ENCODE assay signal across 8 cellular contexts in genomic region chr3:14548321-14548729, GRCh38. TPM values are rescaled to one million over a fixed set of nuclear protein-coding genes. Genes with fewer than 3 reads are reported as not detected.
A peak's percentile ranks its signal among the peaks of the same experiment; 100 is the strongest.
DNase-seq lines count a peak whose midpoint lies in the region; ATAC-seq and TF ChIP-seq lines count a peak whose summit lies in the region.

No MANE protein-coding gene starts in this region.

- H3K9me3 Mint-ChIP-seq in WTC11: no peaks in the 10 kb centered on the region
- no peaks in the 10 kb centered on the region for H3K9me3 Mint-ChIP-seq in memory B cell
- H3K9me3 Mint-ChIP-seq in stimulated activated naive CD8-positive, alpha-beta T cell treated with anti-CD3 and anti-CD28 coated beads, Interleukin-15, amount 100 ng/mL, for 72 hours: no peaks in the 10 kb centered on the region

- POLR2A ChIA-PET in WTC11 (lab: Charles Lee): interaction anchor here (1.1 kb wide), 1 partner anchor 40 kb away, joined by 3 read pairs; no protein-coding TSS in a partner anchor

- peaks cover 5% of the 10 kb centered on the region; the same call in 1 of the 2 replicates for H3K4me1 Mint-ChIP-seq in WTC11
- H3K4me1 Mint-ChIP-seq in memory B cell: peaks cover 3% of the 10 kb centered on the region
- peaks cover 5% of the 10 kb centered on the region for H3K4me1 Mint-ChIP-seq in stimulated activated naive CD8-positive, alpha-beta T cell treated with anti-CD3 and anti-CD28 coated beads, Interleukin-15, amount 100 ng/mL, for 72 hours

- H3K36me3 Mint-ChIP-seq in WTC11 (no peaks in the 10 kb centered on the region), memory B cell (no peaks in the 10 kb centered on the region)

- peak; percentile 66 for DNase-seq in SIG-M5 treated with dmso at 0.1 percent for 504 hours (lab: John Stamatoyannopoulos, UW; ENCODE audit: unreplicated experiment)
- DNase-seq in SIG-M5 (lab: John Stamatoyannopoulos, UW): no peak
- peak; percentile 77 for DNase-seq in NAMALWA (ENCODE audit: low spot score)
- peak; percentile 73 for DNase-seq in WTC11 (ENCODE audit: low spot score)
- DNase-seq in effector CD8-positive, alpha-beta T cell (lab: John Stamatoyannopoulos, UW): peak; percentile 4
- peak in 1 of 2 donors; percentile 22 for DNase-seq in memory B cell (ENCODE audit: low spot score in 2 of 2)
- DNase-seq in stimulated activated naive CD8-positive, alpha-beta T cell treated with anti-CD3 and anti-CD28 coated beads, Interleukin-15, amount 100 ng/mL, for 72 hours: peak; percentile 31 to 35

- no peak overlapping the region for H3K27ac Mint-ChIP-seq in WTC11
- H3K27ac Mint-ChIP-seq in memory B cell: no peak overlapping the region
- H3K27ac Mint-ChIP-seq in stimulated activated naive CD8-positive, alpha-beta T cell treated with anti-CD3 and anti-CD28 coated beads, Interleukin-15, amount 100 ng/mL, for 72 hours: no peak overlapping the region

- peak; percentile 56; the same call in 1 of the 2 replicates for TF ChIP-seq CTCF in WTC11 (IDR thresholded peaks at IDR 0.05)

- H3K27me3 Mint-ChIP-seq in WTC11 (ENCODE audit: low read depth) (no peaks in the 10 kb centered on the region; the same call in 1 of the 2 replicates), memory B cell (peaks cover 24% of the 10 kb centered on the region)
- H3K27me3 Mint-ChIP-seq in stimulated activated naive CD8-positive, alpha-beta T cell treated with anti-CD3 and anti-CD28 coated beads, Interleukin-15, amount 100 ng/mL, for 72 hours: peaks cover 71% of the 10 kb centered on the region

- H3K4me3 Mint-ChIP-seq in WTC11 (no peak overlapping the region), memory B cell (no peak overlapping the region)
- H3K4me3 Mint-ChIP-seq in stimulated activated naive CD8-positive, alpha-beta T cell treated with anti-CD3 and anti-CD28 coated beads, Interleukin-15, amount 100 ng/mL, for 72 hours: no peak overlapping the region

- ATAC-seq in WTC11 (peak; percentile 91), memory B cell (ENCODE audit: low read depth) (peak; percentile 62), GM21737 (IDR thresholded peaks at IDR 0.05; ENCODE audit: unreplicated experiment) (no peak)
- ATAC-seq in stimulated activated naive CD8-positive, alpha-beta T cell treated with anti-CD3 and anti-CD28 coated beads, Interleukin-15, amount 100 ng/mL, for 72 hours: peak; percentile 70

- CTCF ChIA-PET in WTC11 (lab: Charles Lee): interaction anchor here (1.0 to 7.9 kb wide), 30 partner anchors 9 to 348 kb away, joined by 3 to 105 read pairs (median 7); partner anchors contain the start of gene GRIP2

TF ChIP-seq in WTC11, 78 proteins besides CTCF, POLR2A, EP300 and RAD21:
- TF ChIP-seq TEAD1 (CRISPR knock-in tag; IDR thresholded peaks at IDR 0.05): 0 out of 2 replicates have a peak, but pooled peaks have one; percentile 1
- no peak for TF ChIP-seq NFE2L1 (CRISPR knock-in tag; IDR thresholded peaks at IDR 0.05)
- no peak for TF ChIP-seq IRF1 (CRISPR knock-in tag; IDR thresholded peaks at IDR 0.05)
- no peak for TF ChIP-seq SMAD3 (CRISPR knock-in tag; IDR thresholded peaks at IDR 0.05; ENCODE audit: borderline replicate concordance)
- TF ChIP-seq MLX (CRISPR knock-in tag; IDR thresholded peaks at IDR 0.05): no peak
- TF ChIP-seq E2F5 (CRISPR knock-in tag; IDR thresholded peaks at IDR 0.05): no peak
- no peak for TF ChIP-seq STAT6 (CRISPR knock-in tag; conservative IDR thresholded peaks at IDR 0.05; ENCODE audit: low read depth)
- TF ChIP-seq ETV6 (CRISPR knock-in tag; IDR thresholded peaks at IDR 0.05): peak; percentile 39; the same call in 1 of the 2 replicates

RNA-seq across cellular contexts. Expression of gene GRIP2, which starts 8.2 kb away (rescaled TPM):
- 11.4 to 12.0 TPM (median 11.7 TPM) in 3 replicates for total RNA-seq in WTC11 (2021)
